18 cellular contexts compared by ENCODE assay signal in the genomic region with DNA sequence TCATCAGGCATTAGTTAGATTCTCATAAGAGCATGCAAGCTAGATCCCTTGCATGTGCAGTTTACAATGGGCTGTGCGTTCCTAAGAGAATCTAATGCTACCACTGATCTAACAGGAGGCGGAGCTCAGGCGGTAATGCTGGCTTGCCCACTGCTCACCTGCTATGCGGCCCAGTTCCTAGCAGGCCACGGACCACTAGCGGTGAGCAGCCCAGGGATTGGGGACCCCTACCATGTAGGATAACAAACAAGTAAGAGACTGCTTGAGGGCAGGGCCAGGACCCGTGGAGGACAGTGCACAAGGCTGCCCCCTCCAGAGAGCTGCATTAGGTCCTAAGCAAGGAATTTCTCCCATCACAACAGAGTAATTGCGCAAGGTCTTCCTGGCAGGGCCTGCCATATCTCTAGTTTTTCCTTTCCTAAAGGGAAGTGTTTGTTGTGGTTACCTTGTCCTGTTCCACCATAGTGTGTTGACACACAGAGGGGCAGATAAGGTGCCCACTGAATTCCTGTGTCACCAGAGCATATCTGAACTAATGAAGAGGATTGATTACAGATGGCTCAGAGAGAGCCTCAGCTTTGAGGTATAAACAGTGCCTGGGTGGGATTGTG. TPM values are rescaled to one million over a fixed set of nuclear protein-coding genes. Genes with fewer than 3 reads are reported as not detected.
DNase-seq lines count a peak whose midpoint lies in the region; ATAC-seq and TF ChIP-seq lines count a peak whose summit lies in the region.
"Had no signal": no experiment of that assay in that cellular context is flagged by ENCODE, and none has a peak within 500 bp of the region (broad histone marks: within the 10 kb centered on the region; RNA-seq: fewer than 3 reads in every experiment).

No MANE protein-coding gene starts in this region.

- H3K27ac ChIP-seq in upper lobe of right lung = no peak overlapping the region
- H3K27ac ChIP-seq: PC-9 had no signal

- H3K4me3 ChIP-seq in fibroblast of pulmonary artery (replicated peaks; ENCODE audit: low read depth, low read length) (no peak overlapping the region), upper lobe of right lung (no peak overlapping the region)
- H3K4me3 ChIP-seq: PC-9 had no signal

- H3K36me3 ChIP-seq in upper lobe of right lung = no peaks in the 10 kb centered on the region

- no peak for TF ChIP-seq EP300 in Ishikawa (IDR thresholded peaks at IDR 0.05; ENCODE audit: borderline replicate concordance)

- no peaks in the 10 kb centered on the region for H3K27me3 ChIP-seq in upper lobe of right lung

- ATAC-seq in upper lobe of right lung (peak; percentile 43), GM18868 (IDR thresholded peaks at IDR 0.05; ENCODE audit: unreplicated experiment) (no peak)
- ATAC-seq: HCT116 had no signal

- peaks cover 7% of the 10 kb centered on the region for H3K9me3 ChIP-seq in upper lobe of right lung

- no peaks in the 10 kb centered on the region for H3K4me1 Mint-ChIP-seq in HFFc6 (ENCODE audit: low read depth)

- peaks cover 29% of the 10 kb centered on the region for H3K9me3 Mint-ChIP-seq in HFFc6

- no peak for TF ChIP-seq RAD21 in Ishikawa (IDR thresholded peaks at IDR 0.05; ENCODE audit: low read depth)

- no peaks in the 10 kb centered on the region; the same call in 1 of the 2 replicates for H3K27me3 Mint-ChIP-seq in HFFc6 (ENCODE audit: insufficient read depth)

- TF ChIP-seq CTCF in fibroblast of pulmonary artery (IDR thresholded peaks at IDR 0.05; ENCODE audit: low read length, missing control alignments) = no peak
- no peak for TF ChIP-seq CTCF in upper lobe of right lung (IDR thresholded peaks at IDR 0.05)
- TF ChIP-seq CTCF in HFFc6 (IDR thresholded peaks at IDR 0.05) = no peak

- H3K36me3 Mint-ChIP-seq in HFFc6 (ENCODE audit: low read depth) = no peaks in the 10 kb centered on the region

- DNase-seq in fibroblast of pulmonary artery (ENCODE audit: low read depth) = peak; percentile 2
- DNase-seq in iPS-NIHi7 (ENCODE audit: extremely low spot score) = peak; percentile 15
- no peak for DNase-seq in upper lobe of right lung
- DNase-seq in activated CD4-positive, alpha-beta T cell treated with anti-CD3 and anti-CD28 coated beads, Interleukin-2, amount 50 U/mL, for 1 hour = no peak
- DNase-seq in HFFc6 = no peak
- DNase-seq: ACHN, COR-L47, NCI-H1092, NCI-H146, NCI-H2081 treated with DMSO at 0.1 percent for 48 hours, NCI-H510A treated with DMSO at 0.1 percent for 48 hours, PC-9 had no signal

- H3K4me3 Mint-ChIP-seq in HFFc6 = no peak overlapping the region

- H3K27ac Mint-ChIP-seq in HFFc6 = no peak overlapping the region

- no peaks in the 10 kb centered on the region for H3K4me1 ChIP-seq in upper lobe of right lung

- intact Hi-C loops in upper lobe of right lung (cut with DNase I) = no loop called here

TF ChIP-seq in Ishikawa, 13 proteins besides CTCF, POLR2A, EP300 and RAD21:
- TF ChIP-seq MAX (IDR thresholded peaks at IDR 0.05) (no peak), CEBPB (IDR thresholded peaks at IDR 0.05) (0 out of 2 replicates have a peak, but pooled peaks have one; percentile 55)
TF ChIP-seq in Ishikawa: peak in this region for 1.

RNA-seq across cellular contexts. Expression of gene PACRG, which starts 58.0 kb away (rescaled TPM):
- 1.5 TPM for total RNA-seq in upper lobe of right lung
- not detected for total RNA-seq in HFFc6 (2021; fragmentation: NEBNext Ultra II Directional; extraction: Animal tissue kit (Norgen Biotek cat#: 25700))
- total RNA-seq: Daoy, MCF 10A, PC-9, SK-MEL-5 had no signal

RNA-seq across cellular contexts. Expression of gene PRKN, which starts 58.2 kb away (rescaled TPM):
- 2.7 TPM for total RNA-seq in upper lobe of right lung
- total RNA-seq in HFFc6 (2021; fragmentation: NEBNext Ultra II Directional; extraction: Animal tissue kit (Norgen Biotek cat#: 25700)) = under 1 TPM in 1 of 6 experiments, not detected in 5; 0.32 TPM
- total RNA-seq: Daoy, PC-9 had no signal

Comparison
In these comparisons a context has a peak if more than half of its experiments do, and no peak if none do; other contexts are left out.
1. DNase-seq: peak in fibroblast of pulmonary artery (single experiment) and iPS-NIHi7 (single experiment); none in upper lobe of right lung (single experiment), activated CD4-positive, alpha-beta T cell treated with anti-CD3 and anti-CD28 coated beads, Interleukin-2, amount 50 U/mL, for 1 hour (single experiment) and HFFc6 (single experiment).